Comparison of ENCODE assay signal across 11 cellular contexts in the genomic region with DNA sequence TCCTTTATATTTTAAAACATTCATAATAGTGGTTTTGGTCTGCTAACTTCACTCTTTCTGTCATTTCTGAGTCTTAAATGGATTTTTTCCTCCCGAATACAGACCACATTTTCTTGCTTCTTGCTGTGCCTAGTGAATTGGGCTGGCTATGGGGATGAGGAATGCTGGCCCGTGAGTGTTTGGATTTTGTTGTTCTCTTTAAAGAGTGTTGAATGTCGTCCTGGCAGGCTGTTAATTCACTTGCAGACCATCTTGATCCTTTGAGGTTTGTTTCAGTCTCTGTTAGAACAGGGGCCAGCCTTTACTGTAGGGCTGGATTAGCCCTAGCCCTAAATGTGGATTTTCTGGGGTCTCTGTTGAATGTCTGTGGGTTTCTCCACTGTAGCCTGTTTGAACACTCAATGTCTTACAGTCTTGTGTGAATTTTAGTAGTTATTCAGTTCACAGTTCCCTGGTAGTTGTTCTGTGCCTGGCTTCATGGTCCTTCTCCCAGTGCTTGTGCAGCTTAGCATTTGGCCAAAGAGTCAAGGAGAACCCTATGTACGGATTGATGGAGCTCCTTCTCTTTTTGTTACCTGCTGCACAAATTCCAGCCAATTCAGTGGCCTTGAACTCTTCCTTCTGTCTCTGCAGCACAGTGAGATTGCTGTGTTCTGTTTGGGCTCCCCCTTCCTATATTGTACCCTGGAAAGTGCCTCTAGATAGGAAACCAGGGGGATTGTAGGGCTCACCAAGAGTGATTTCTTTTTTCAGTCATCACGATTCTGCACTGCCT.
A peak's percentile ranks its signal among the peaks of the same experiment; 100 is the strongest.
DNase-seq lines count a peak whose midpoint lies in the region; ATAC-seq and TF ChIP-seq lines count a peak whose summit lies in the region.
"Had no signal": no experiment of that assay in that cellular context is flagged by ENCODE, and none has a peak within 500 bp of the region (broad histone marks: within the 10 kb centered on the region; RNA-seq: fewer than 3 reads in every experiment).

No MANE protein-coding gene starts in this region.

- H3K9me3 ChIP-seq in right cardiac atrium (ENCODE audit: control insufficient read depth, low read length): no peaks in the 10 kb centered on the region
- H3K9me3 ChIP-seq in hepatocyte (ENCODE audit: low read depth): no peaks in the 10 kb centered on the region
- no peaks in the 10 kb centered on the region for H3K9me3 ChIP-seq in stomach smooth muscle (ENCODE audit: control insufficient read depth in 2 of 2, low read length in 2 of 2)
- H3K9me3 ChIP-seq: esophagus muscularis mucosa had no signal

- peaks cover 99% of the 10 kb centered on the region for H3K79me2 ChIP-seq in hepatocyte

- H2AFZ ChIP-seq in hepatocyte: no peak overlapping the region

- H3K27me3 ChIP-seq in right cardiac atrium (ENCODE audit: control insufficient read depth, insufficient read depth) (no peaks in the 10 kb centered on the region), hepatocyte (no peaks in the 10 kb centered on the region), stomach smooth muscle (ENCODE audit: control insufficient read depth in 1 of 2, insufficient read depth in 2 of 2, low read length in 2 of 2) (no peaks in the 10 kb centered on the region)
- H3K27me3 ChIP-seq: esophagus muscularis mucosa had no signal

- peaks cover 100% of the 10 kb centered on the region for H4K20me1 ChIP-seq in hepatocyte (ENCODE audit: insufficient read depth, poor library complexity, severe bottlenecking)

- DNase-seq in right cardiac atrium (no peak), Right ventricle myocardium superior (no peak), T-cell (no peak), hepatocyte (ENCODE audit: low spot score) (no peak), foreskin fibroblast (no peak), GM03348 (ENCODE audit: low spot score) (no peak)
- DNase-seq: amygdala had no signal

- CTCF ChIA-PET in T-cell (lab: Charles Lee): interaction anchor here (0.7 to 2.1 kb wide), 4 partner anchors 12 to 101 kb away, joined by 3 to 4 read pairs (median 4); no protein-coding TSS in a partner anchor

- no peaks in the 10 kb centered on the region for H3K9me2 ChIP-seq in hepatocyte (replicated peaks; ENCODE audit: insufficient read depth)

- ATAC-seq in right cardiac atrium (peak in 1 of 2 donors; percentile 20), Right ventricle myocardium superior (ENCODE audit: poor library complexity) (no peak), T-cell (replicated peaks in 1 of 4) (no peak), HG03457 (IDR thresholded peaks at IDR 0.05; ENCODE audit: unreplicated experiment) (no peak)

- H3K27ac ChIP-seq in right cardiac atrium (ENCODE audit: low read length): peak overlapping the region; percentile 30
- peak overlapping the region; percentile 6 for H3K27ac ChIP-seq in hepatocyte
- H3K27ac ChIP-seq in stomach smooth muscle (ENCODE audit: low read length): no peak overlapping the region
- H3K27ac ChIP-seq: skin epidermis had no signal

- H3K4me3 ChIP-seq in right cardiac atrium (ENCODE audit: low read length) (no peak overlapping the region), hepatocyte (no peak overlapping the region), stomach smooth muscle (ENCODE audit: low read length in 2 of 2) (peak overlapping the region; percentile 0 to 35), foreskin fibroblast (ENCODE audit: low read depth in 1 of 2, low read length in 2 of 2) (no peak overlapping the region)
- H3K4me3 ChIP-seq: skin epidermis had no signal

- 53% methylated on average over 5 of the region's 5 CpGs for WGBS in right cardiac atrium
- WGBS in hepatocyte (ENCODE audit: low lambda C conversion rate, missing lambda C conversion rate): 60% methylated on average over 5 of the region's 5 CpGs

- peak overlapping the region; percentile 32 for H3K4me2 ChIP-seq in hepatocyte

- no peaks in the 10 kb centered on the region for H3K36me3 ChIP-seq in hepatocyte (replicated peaks; ENCODE audit: insufficient read depth, low read depth)
- peaks cover 0 to 2% of the 10 kb centered on the region in 2 donors for H3K36me3 ChIP-seq in stomach smooth muscle (ENCODE audit: control insufficient read depth in 2 of 2, insufficient read depth in 2 of 2, low read length in 2 of 2)
- H3K36me3 ChIP-seq: esophagus muscularis mucosa had no signal

- no peaks in the 10 kb centered on the region for H3K9me3 Mint-ChIP-seq in T-cell

- POLR2A ChIA-PET in T-cell (lab: Charles Lee): no interaction called here

- peak overlapping the region; percentile 80 to 85 for H3K27ac Mint-ChIP-seq in T-cell

- intact Hi-C loops in right cardiac atrium (cut with DNase I): no loop called here
- intact Hi-C loops in Right ventricle myocardium superior (cut with DNase I): no loop called here

- H3K27me3 Mint-ChIP-seq in T-cell: no peaks in the 10 kb centered on the region

- H3K4me1 ChIP-seq in right cardiac atrium (ENCODE audit: control insufficient read depth, insufficient read depth, low read length) (peaks cover 26% of the 10 kb centered on the region), hepatocyte (ENCODE audit: insufficient read depth) (peaks cover 51% of the 10 kb centered on the region), stomach smooth muscle (ENCODE audit: control insufficient read depth, insufficient read depth, low read length) (peaks cover 30% of the 10 kb centered on the region)

- H3K36me3 Mint-ChIP-seq in T-cell: peaks cover 7% of the 10 kb centered on the region

- H3K4me3 Mint-ChIP-seq in T-cell: peak overlapping the region; percentile 7 to 46 (median 11)

- H3K9ac ChIP-seq in stomach smooth muscle (ENCODE audit: low read length in 2 of 2): no peak overlapping the region

- no peak for TF ChIP-seq CTCF in hepatocyte (IDR thresholded peaks at IDR 0.05; ENCODE audit: poor library complexity)
- TF ChIP-seq CTCF in foreskin fibroblast (IDR thresholded peaks at IDR 0.05; ENCODE audit: low read depth, low read length): no peak

- H3K4me1 Mint-ChIP-seq in T-cell: peaks cover 84 to 89% (median 89%) of the 10 kb centered on the region in 3 donors

Comparison
In these comparisons a context has a peak if more than half of its experiments do, and no peak if none do; other contexts are left out.
1. H3K4me3 ChIP-seq: peak in stomach smooth muscle (2 of 2); none in right cardiac atrium (single experiment), hepatocyte (single experiment) and foreskin fibroblast (0 of 2).